Comparison of ENCODE assay signal across 1 cellular context in genomic region chr4:780730-781492, GRCh38.
TF ChIP-seq lines count a peak whose summit lies in the region.

No MANE protein-coding gene starts in this region.

TF ChIP-seq in HepG2, 621 proteins besides CTCF, POLR2A, EP300 and RAD21 (continued from another document):
- TF ChIP-seq FUBP1 (CRISPR knock-in tag; IDR thresholded peaks at IDR 0.05; ENCODE audit: borderline replicate concordance) (no peak), TMF1 (CRISPR knock-in tag; IDR thresholded peaks at IDR 0.05; ENCODE audit: low read depth) (peak; percentile 70; the same call in 1 of the 2 replicates), AKAP8 (CRISPR knock-in tag; IDR thresholded peaks at IDR 0.05) (0 out of 2 replicates have a peak, but pooled peaks have one; percentile 9), HOXA5 (CRISPR knock-in tag; IDR thresholded peaks at IDR 0.05) (no peak), ZKSCAN1 (IDR thresholded peaks at IDR 0.05; ENCODE audit: low read length) (no peak), ZBTB34 (CRISPR knock-in tag; IDR thresholded peaks at IDR 0.05) (0 out of 2 replicates have a peak, but pooled peaks have one; percentile 52), REPIN1 (CRISPR knock-in tag; IDR thresholded peaks at IDR 0.05; ENCODE audit: borderline replicate concordance, low read depth) (peak; percentile 43; the same call in 1 of the 2 replicates), IRF9 (CRISPR knock-in tag; IDR thresholded peaks at IDR 0.05; ENCODE audit: borderline replicate concordance) (peak; percentile 14; the same call in 1 of the 2 replicates), MLLT10 (CRISPR knock-in tag; IDR thresholded peaks at IDR 0.05) (no peak), TOPORS (CRISPR knock-in tag; IDR thresholded peaks at IDR 0.05) (peak; percentile 30; the same call in 1 of the 2 replicates), NFYC (CRISPR knock-in tag; IDR thresholded peaks at IDR 0.05) (no peak), JUNB (CRISPR knock-in tag; IDR thresholded peaks at IDR 0.05; ENCODE audit: borderline replicate concordance) (no peak), ZNF83 (CRISPR knock-in tag; IDR thresholded peaks at IDR 0.05; ENCODE audit: borderline replicate concordance) (0 out of 2 replicates have a peak, but pooled peaks have one; percentile 48), ZNF607 (CRISPR knock-in tag; IDR thresholded peaks at IDR 0.05; ENCODE audit: borderline replicate concordance) (peak; percentile 49; the same call in 1 of the 2 replicates), ZNF639 (CRISPR knock-in tag; conservative IDR thresholded peaks at IDR 0.05) (no peak), SOX6 (IDR thresholded peaks at IDR 0.05) (no peak), SOX6 (CRISPR knock-in tag; IDR thresholded peaks at IDR 0.05) (no peak), ZNF460 (CRISPR knock-in tag; IDR thresholded peaks at IDR 0.05; ENCODE audit: borderline replicate concordance) (no peak), CHD2 (IDR thresholded peaks at IDR 0.05; ENCODE audit: low read depth, low read length) (no peak), BRF2 (CRISPR knock-in tag; IDR thresholded peaks at IDR 0.05) (peak; percentile 65; the same call in 1 of the 2 replicates), ZNF318 (CRISPR knock-in tag; IDR thresholded peaks at IDR 0.05) (no peak), ZNF772 (CRISPR knock-in tag; IDR thresholded peaks at IDR 0.05) (no peak; the same call in 1 of the 2 replicates), MNT (IDR thresholded peaks at IDR 0.05) (no peak), ZC3H13 (CRISPR knock-in tag; IDR thresholded peaks at IDR 0.05) (0 out of 2 replicates have a peak, but pooled peaks have one; percentile 57)
